ENCODE assay signal across 21 cellular contexts in the genomic region with DNA sequence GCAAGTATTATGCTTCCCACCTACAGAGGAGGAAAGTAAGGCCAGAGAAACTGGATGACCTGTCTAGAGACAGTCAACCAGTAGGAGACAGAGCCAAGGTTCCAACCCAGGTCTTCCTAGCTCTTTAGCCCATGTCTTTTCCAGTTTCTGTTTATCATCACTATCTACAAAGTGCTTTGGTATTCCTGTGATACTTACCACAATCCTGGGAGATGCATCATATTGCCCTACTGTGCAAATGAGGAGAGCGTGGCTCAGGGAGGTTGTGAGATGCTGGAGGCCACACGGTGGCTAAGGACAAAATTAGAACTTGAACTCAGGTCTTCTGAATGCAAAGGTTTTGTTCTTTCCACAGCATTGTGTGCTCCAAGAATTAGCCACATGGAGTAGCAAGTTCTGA. TPM values are rescaled to one million over a fixed set of nuclear protein-coding genes. Genes with fewer than 3 reads are reported as not detected.
DNase-seq lines count a peak whose midpoint lies in the region; ATAC-seq and TF ChIP-seq lines count a peak whose summit lies in the region.
"Had no signal": no experiment of that assay in that cellular context is flagged by ENCODE, and none has a peak within 500 bp of the region (broad histone marks: within the 10 kb centered on the region; RNA-seq: fewer than 3 reads in every experiment).

No MANE protein-coding gene starts in this region.

- no peak for ATAC-seq in left cardiac atrium
- no peak for ATAC-seq in HG03457 (IDR thresholded peaks at IDR 0.05; ENCODE audit: unreplicated experiment)
- ATAC-seq in HG02798 (IDR thresholded peaks at IDR 0.05; ENCODE audit: poor library complexity, unreplicated experiment), result no peak
- ATAC-seq in HG02610 (IDR thresholded peaks at IDR 0.05; ENCODE audit: unreplicated experiment), result no peak
- ATAC-seq: CD8-positive, alpha-beta T cell had no signal

- no peaks in the 10 kb centered on the region for H3K4me1 Mint-ChIP-seq in activated T-helper 1 cell treated with anti-CD3 and anti-CD28 coated beads, Interleukin-12 subunit alpha, Interleukin-12 subunit beta, Interleukin-2, Interleukin-4 antibody, amounts not matched to agents 30 ng/mL and 10 ng/mL and 1 ng/mL, durations not matched to agents 14 hours and 24 hours and 36 hours (ENCODE audit: low read depth)

- no peak overlapping the region for H3K27ac Mint-ChIP-seq in activated T-helper 1 cell treated with anti-CD3 and anti-CD28 coated beads, Interleukin-12 subunit alpha, Interleukin-12 subunit beta, Interleukin-2, Interleukin-4 antibody, amounts not matched to agents 30 ng/mL and 10 ng/mL and 1 ng/mL, durations not matched to agents 14 hours and 24 hours and 36 hours
- H3K27ac Mint-ChIP-seq: CD8-positive, alpha-beta T cell had no signal

- intact Hi-C loops in cardiac septum (cut with DNase I), result no loop called here
- intact Hi-C loops in left cardiac atrium (cut with DNase I), result no loop called here
- intact Hi-C loops in activated T-helper 1 cell treated with anti-CD3 and anti-CD28 coated beads, Interleukin-12 subunit alpha, Interleukin-12 subunit beta, Interleukin-2, Interleukin-4 antibody, amounts not matched to agents 30 ng/mL and 10 ng/mL and 1 ng/mL, durations not matched to agents 14 hours and 24 hours and 36 hours (cut with micrococcal nuclease), result no loop called here

- TF ChIP-seq CTCF in epithelial cell of esophagus (IDR thresholded peaks at IDR 0.05; ENCODE audit: insufficient read depth, low read depth, low read length, missing control alignments), result no peak

- DNase-seq in cardiac septum (ENCODE audit: low spot score) (peak; percentile 10), left cardiac atrium (no peak), epithelial cell of esophagus (ENCODE audit: low read depth) (peak; percentile 65), kidney tubule cell (ENCODE audit: low spot score) (peak; percentile 25)
- no peak for DNase-seq in activated T-helper 1 cell treated with anti-CD3 and anti-CD28 coated beads, Interleukin-12 subunit alpha, Interleukin-12 subunit beta, Interleukin-2, Interleukin-4 antibody, amounts not matched to agents 30 ng/mL and 10 ng/mL and 1 ng/mL, durations not matched to agents 14 hours and 24 hours and 36 hours (ENCODE audit: low spot score)
- DNase-seq: AML-193; CD8-positive, alpha-beta T cell; GDM1; Karpas-422; MM.1S; NCI-H1048; NCI-H1417 treated with DMSO at 0.1 percent for 48 hours; NCI-H187; NCI-H2107; NCI-H446 treated with DMSO at 0.1 percent for 48 hours; NCI-H526 treated with DMSO at 0.1 percent for 48 hours; OCI-M1; SHP77 had no signal

- peak overlapping the region; percentile 21 for H3K4me3 ChIP-seq in epithelial cell of esophagus (ENCODE audit: low read length)

- no peak overlapping the region for H3K4me3 Mint-ChIP-seq in activated T-helper 1 cell treated with anti-CD3 and anti-CD28 coated beads, Interleukin-12 subunit alpha, Interleukin-12 subunit beta, Interleukin-2, Interleukin-4 antibody, amounts not matched to agents 30 ng/mL and 10 ng/mL and 1 ng/mL, durations not matched to agents 14 hours and 24 hours and 36 hours
- H3K4me3 Mint-ChIP-seq: CD8-positive, alpha-beta T cell had no signal

- no peaks in the 10 kb centered on the region for H3K9me3 Mint-ChIP-seq in activated T-helper 1 cell treated with anti-CD3 and anti-CD28 coated beads, Interleukin-12 subunit alpha, Interleukin-12 subunit beta, Interleukin-2, Interleukin-4 antibody, amounts not matched to agents 30 ng/mL and 10 ng/mL and 1 ng/mL, durations not matched to agents 14 hours and 24 hours and 36 hours

- peaks cover 16% of the 10 kb centered on the region for H3K27me3 Mint-ChIP-seq in activated T-helper 1 cell treated with anti-CD3 and anti-CD28 coated beads, Interleukin-12 subunit alpha, Interleukin-12 subunit beta, Interleukin-2, Interleukin-4 antibody, amounts not matched to agents 30 ng/mL and 10 ng/mL and 1 ng/mL, durations not matched to agents 14 hours and 24 hours and 36 hours (ENCODE audit: insufficient read depth)

- H3K36me3 Mint-ChIP-seq in activated T-helper 1 cell treated with anti-CD3 and anti-CD28 coated beads, Interleukin-12 subunit alpha, Interleukin-12 subunit beta, Interleukin-2, Interleukin-4 antibody, amounts not matched to agents 30 ng/mL and 10 ng/mL and 1 ng/mL, durations not matched to agents 14 hours and 24 hours and 36 hours (ENCODE audit: low read depth), result no peaks in the 10 kb centered on the region
- H3K36me3 Mint-ChIP-seq: CD8-positive, alpha-beta T cell had no signal

RNA-seq across cellular contexts. Expression of a gene that starts 11.2 kb away (rescaled TPM):
- total RNA-seq in cardiac septum (46.2 TPM), left cardiac atrium (10 to 100 TPM; 32.1 to 37.8 TPM)
- total RNA-seq in activated T-helper 1 cell treated with anti-CD3 and anti-CD28 coated beads, Interleukin-12 subunit alpha, Interleukin-12 subunit beta, Interleukin-2, Interleukin-4 antibody, amounts not matched to agents 30 ng/mL and 10 ng/mL and 1 ng/mL, durations not matched to agents 14 hours and 24 hours and 36 hours, result 4.1 and 5.6 TPM in 2 replicates

Comparison
In these comparisons a context has a peak if more than half of its experiments do, and no peak if none do; other contexts are left out.
1. DNase-seq: peak in cardiac septum (single experiment), epithelial cell of esophagus (single experiment) and kidney tubule cell (single experiment); none in left cardiac atrium (single experiment) and activated T-helper 1 cell treated with anti-CD3 and anti-CD28 coated beads, Interleukin-12 subunit alpha, Interleukin-12 subunit beta, Interleukin-2, Interleukin-4 antibody, amounts not matched to agents 30 ng/mL and 10 ng/mL and 1 ng/mL, durations not matched to agents 14 hours and 24 hours and 36 hours (single experiment).